12 cellular contexts compared by ENCODE assay signal in genomic region chr11:75733346-75734107, GRCh38. TPM values are rescaled to one million over a fixed set of nuclear protein-coding genes. Genes with fewer than 3 reads are reported as not detected.
A peak's percentile ranks its signal among the peaks of the same experiment; 100 is the strongest.
DNase-seq lines count a peak whose midpoint lies in the region; ATAC-seq, FAIRE-seq and TF ChIP-seq lines count a peak whose summit lies in the region.
"Had no signal": no experiment of that assay in that cellular context is flagged by ENCODE, and none has a peak within 500 bp of the region (broad histone marks: within the 10 kb centered on the region; RNA-seq: fewer than 3 reads in every experiment).

No MANE protein-coding gene starts in this region.

- H3K9me3 ChIP-seq in neural progenitor cell (ENCODE audit: low read depth), result no peaks in the 10 kb centered on the region
- no peaks in the 10 kb centered on the region for H3K9me3 ChIP-seq in trophoblast cell (ENCODE audit: insufficient read depth, low read depth, low read length)

- H3K27ac Mint-ChIP-seq in neural progenitor cell (peak overlapping the region; percentile 36), chondrocyte (ENCODE audit: unreplicated experiment) (no peak overlapping the region)
- H3K27ac Mint-ChIP-seq: T-helper 2 cell treated with Interferon-gamma antibody and Interleukin-4, amounts not matched to agents 5 μg/mL and 100 μg/mL, for 36 hours had no signal

- H3K4ac ChIP-seq in trophoblast cell (ENCODE audit: low read depth, low read length), result no peak overlapping the region

- no peak overlapping the region for H2AFZ ChIP-seq in neural progenitor cell (replicated peaks)
- H2AFZ ChIP-seq in trophoblast cell (ENCODE audit: insufficient read depth, low read length, poor library complexity), result no peak overlapping the region

- no peaks in the 10 kb centered on the region for H3F3A ChIP-seq in neural progenitor cell (ENCODE audit: low read depth)

- peaks cover 4% of the 10 kb centered on the region for H3K27me3 Mint-ChIP-seq in neural progenitor cell (ENCODE audit: insufficient read depth, low read depth)
- H3K27me3 Mint-ChIP-seq in chondrocyte (ENCODE audit: low read depth), result peaks cover 9% of the 10 kb centered on the region

- no peak overlapping the region for H2BK120ac ChIP-seq in trophoblast cell (ENCODE audit: insufficient read depth, low read length, poor library complexity)

- no peaks in the 10 kb centered on the region for H3K36me3 ChIP-seq in bronchial epithelial cell (ENCODE audit: control insufficient read depth, insufficient read depth, low read length)
- no peaks in the 10 kb centered on the region for H3K36me3 ChIP-seq in neural progenitor cell
- no peaks in the 10 kb centered on the region for H3K36me3 ChIP-seq in trophoblast cell (ENCODE audit: control insufficient read depth in 1 of 2, insufficient read depth in 2 of 2, low read length in 2 of 2)

- TF ChIP-seq CTCF in bronchial epithelial cell (IDR thresholded peaks at IDR 0.05; ENCODE audit: insufficient read depth, low read length, severe bottlenecking), result no peak
- no peak for TF ChIP-seq CTCF in neural progenitor cell (IDR thresholded peaks at IDR 0.05)
- no peak for TF ChIP-seq CTCF in chondrocyte (IDR thresholded peaks at IDR 0.05)

- no peaks in the 10 kb centered on the region for H3K36me3 Mint-ChIP-seq in neural progenitor cell
- no peaks in the 10 kb centered on the region for H3K36me3 Mint-ChIP-seq in chondrocyte (ENCODE audit: low read depth)

- no peak overlapping the region for H4K8ac ChIP-seq in trophoblast cell (ENCODE audit: low read depth, low read length)

- H3K9ac ChIP-seq in neural progenitor cell, result no peak overlapping the region
- no peak overlapping the region for H3K9ac ChIP-seq in trophoblast cell (ENCODE audit: low read length)

- no peak overlapping the region for H2BK12ac ChIP-seq in trophoblast cell (ENCODE audit: low read length)

- WGBS in trophoblast cell (ENCODE audit: extremely low coverage, insufficient coverage, insufficient read length), result no CpG with 5 or more reads among the region's 6 CpGs

- no peak overlapping the region for H4K12ac ChIP-seq in trophoblast cell (ENCODE audit: low read depth, low read length)

- no peaks in the 10 kb centered on the region for H3K79me1 ChIP-seq in trophoblast cell (ENCODE audit: low read length)

- peak; percentile 85 for FAIRE-seq in bronchial epithelial cell (lab: Jason Lieb, UNC)

- peak overlapping the region; percentile 49 for H3K4me2 ChIP-seq in neural progenitor cell
- no peak overlapping the region for H3K4me2 ChIP-seq in trophoblast cell (ENCODE audit: low read length)

- H3K4me3 ChIP-seq in bronchial epithelial cell (ENCODE audit: low read depth, low read length) (no peak overlapping the region), neural progenitor cell (no peak overlapping the region), trophoblast cell (ENCODE audit: low read depth, low read length) (no peak overlapping the region)

- H3K4me1 ChIP-seq in neural progenitor cell (peaks cover 8% of the 10 kb centered on the region), trophoblast cell (ENCODE audit: control insufficient read depth in 1 of 2, insufficient read depth in 2 of 2, low read length in 2 of 2) (no peaks in the 10 kb centered on the region)

- H3K79me2 ChIP-seq in neural progenitor cell (ENCODE audit: low read depth) (no peaks in the 10 kb centered on the region), trophoblast cell (ENCODE audit: control insufficient read depth, insufficient read depth, low read length, poor library complexity) (no peaks in the 10 kb centered on the region)

- H3K4me1 Mint-ChIP-seq in neural progenitor cell, result peaks cover 16% of the 10 kb centered on the region
- H3K4me1 Mint-ChIP-seq in chondrocyte (ENCODE audit: low read depth), result no peaks in the 10 kb centered on the region

- no peak overlapping the region for H2AK5ac ChIP-seq in trophoblast cell (ENCODE audit: low read length)

- ATAC-seq in HG03432 (IDR thresholded peaks at IDR 0.05; ENCODE audit: unreplicated experiment), result peak; percentile 58

- H3K23ac ChIP-seq in trophoblast cell (ENCODE audit: low read length), result no peak overlapping the region

- no peak overlapping the region for H3K4me3 Mint-ChIP-seq in neural progenitor cell
- H3K4me3 Mint-ChIP-seq in chondrocyte (ENCODE audit: unreplicated experiment), result no peak overlapping the region
- H3K4me3 Mint-ChIP-seq: T-helper 2 cell treated with Interferon-gamma antibody and Interleukin-4, amounts not matched to agents 5 μg/mL and 100 μg/mL, for 36 hours had no signal

- H3K9me3 Mint-ChIP-seq in neural progenitor cell, result no peaks in the 10 kb centered on the region
- H3K9me3 Mint-ChIP-seq in chondrocyte (ENCODE audit: low read depth), result no peaks in the 10 kb centered on the region
- H3K9me3 Mint-ChIP-seq: T-helper 2 cell treated with Interferon-gamma antibody and Interleukin-4, amounts not matched to agents 5 μg/mL and 100 μg/mL, for 36 hours had no signal

- no peak overlapping the region for H3K18ac ChIP-seq in trophoblast cell (ENCODE audit: low read length)

- H3K27me3 ChIP-seq in bronchial epithelial cell (ENCODE audit: control insufficient read depth, insufficient read depth, low read length), result no peaks in the 10 kb centered on the region
- H3K27me3 ChIP-seq in neural progenitor cell, result no peaks in the 10 kb centered on the region
- H3K27me3 ChIP-seq in trophoblast cell (ENCODE audit: insufficient read depth, low read length), result no peaks in the 10 kb centered on the region

- DNase-seq in DMS79 (lab: John Stamatoyannopoulos, UW), result peak; percentile 93
- DNase-seq in bronchial epithelial cell (ENCODE audit: low read depth), result peak; percentile 40
- DNase-seq in neural progenitor cell (ENCODE audit: low spot score), result peak; percentile 39
- DNase-seq in GM03348 (ENCODE audit: low spot score), result no peak
- DNase-seq in chondrocyte (ENCODE audit: low spot score), result no peak
- DNase-seq in NCI-H2081 treated with DMSO at 0.1 percent for 48 hours (lab: John Stamatoyannopoulos, UW), result no peak
- DNase-seq in trophoblast cell, result no peak
- DNase-seq: activated naive CD4-positive, alpha-beta T cell treated with Interleukin-2 at 50 U/mL for 16 hours; GF-D8; stimulated activated CD4-positive, alpha-beta T cell treated with anti-CD3 and anti-CD28 coated beads, Interleukin-4, amount 100 ng/mL, for 24 hours had no signal

- no peak overlapping the region for H2BK5ac ChIP-seq in trophoblast cell (ENCODE audit: low read depth, low read length, poor library complexity)

- H3K27ac ChIP-seq in neural progenitor cell (no peak overlapping the region), trophoblast cell (ENCODE audit: low read depth, low read length) (no peak overlapping the region)

- H4K20me1 ChIP-seq in neural progenitor cell (ENCODE audit: low read depth), result no peaks in the 10 kb centered on the region

- H4K91ac ChIP-seq in trophoblast cell (ENCODE audit: low read depth, low read length), result no peak overlapping the region

- H3K14ac ChIP-seq in trophoblast cell (ENCODE audit: low read length), result no peak overlapping the region

RNA-seq across cellular contexts. Expression of gene MOGAT2, which starts 15.9 kb away (rescaled TPM):
- total RNA-seq in bronchial epithelial cell (not detected in 2 replicates), neural progenitor cell (ENCODE audit: low replicate concordance) (0.09 TPM in 1 of 2 replicates, not detected in the other), chondrocyte (not detected in 3 replicates)
- not detected in 2 replicates for polyA plus RNA-seq in trophoblast cell (2013)

RNA-seq across cellular contexts. Expression of gene DGAT2, which starts 35.1 kb away (rescaled TPM):
- total RNA-seq in bronchial epithelial cell (2.6 and 23.2 TPM in 2 replicates), neural progenitor cell (ENCODE audit: low replicate concordance) (1.7 and 4.4 TPM in 2 replicates), chondrocyte (1.3 to 1.6 TPM in 2 of 3 replicates, not detected in the other)
- polyA plus RNA-seq in trophoblast cell (2013), result 0.04 and 0.12 TPM in 2 replicates

Comparison
In these comparisons a context has a peak if more than half of its experiments do, and no peak if none do; other contexts are left out.
1. DNase-seq: peak in DMS79 (single experiment), bronchial epithelial cell (single experiment) and neural progenitor cell (single experiment); none in GM03348 (single experiment), chondrocyte (single experiment), NCI-H2081 treated with DMSO at 0.1 percent for 48 hours (single experiment) and trophoblast cell (0 of 2).